ENCODE assay signal across 1 cellular context in genomic region chr20:51121901-51122412, GRCh38.
TF ChIP-seq lines count a peak whose summit lies in the region.

No MANE protein-coding gene starts in this region.

TF ChIP-seq in GM23338, 12 proteins besides CTCF, POLR2A, EP300 and RAD21 (continued from another document):
- TF ChIP-seq ZNF462 (CRISPR knock-in tag; IDR thresholded peaks at IDR 0.05) (no peak), POLR2AphosphoS5 (IDR thresholded peaks at IDR 0.05; ENCODE audit: low read depth) (no peak), NANOG (IDR thresholded peaks at IDR 0.05; ENCODE audit: borderline replicate concordance) (no peak), JUNB (IDR thresholded peaks at IDR 0.05; ENCODE audit: unreplicated experiment) (no peak), STAT1 (IDR thresholded peaks at IDR 0.05; ENCODE audit: unreplicated experiment) (no peak), REST (IDR thresholded peaks at IDR 0.05; ENCODE audit: unreplicated experiment) (no peak), EZH2phosphoT487 (IDR thresholded peaks at IDR 0.05; ENCODE audit: unreplicated experiment) (no peak)
- TF ChIP-seq, protein P1, sequence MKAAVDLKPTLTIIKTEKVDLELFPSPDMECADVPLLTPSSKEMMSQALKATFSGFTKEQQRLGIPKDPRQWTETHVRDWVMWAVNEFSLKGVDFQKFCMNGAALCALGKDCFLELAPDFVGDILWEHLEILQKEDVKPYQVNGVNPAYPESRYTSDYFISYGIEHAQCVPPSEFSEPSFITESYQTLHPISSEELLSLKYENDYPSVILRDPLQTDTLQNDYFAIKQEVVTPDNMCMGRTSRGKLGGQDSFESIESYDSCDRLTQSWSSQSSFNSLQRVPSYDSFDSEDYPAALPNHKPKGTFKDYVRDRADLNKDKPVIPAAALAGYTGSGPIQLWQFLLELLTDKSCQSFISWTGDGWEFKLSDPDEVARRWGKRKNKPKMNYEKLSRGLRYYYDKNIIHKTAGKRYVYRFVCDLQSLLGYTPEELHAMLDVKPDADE (IDR thresholded peaks at IDR 0.05) = no peak
